In the genomic region with DNA sequence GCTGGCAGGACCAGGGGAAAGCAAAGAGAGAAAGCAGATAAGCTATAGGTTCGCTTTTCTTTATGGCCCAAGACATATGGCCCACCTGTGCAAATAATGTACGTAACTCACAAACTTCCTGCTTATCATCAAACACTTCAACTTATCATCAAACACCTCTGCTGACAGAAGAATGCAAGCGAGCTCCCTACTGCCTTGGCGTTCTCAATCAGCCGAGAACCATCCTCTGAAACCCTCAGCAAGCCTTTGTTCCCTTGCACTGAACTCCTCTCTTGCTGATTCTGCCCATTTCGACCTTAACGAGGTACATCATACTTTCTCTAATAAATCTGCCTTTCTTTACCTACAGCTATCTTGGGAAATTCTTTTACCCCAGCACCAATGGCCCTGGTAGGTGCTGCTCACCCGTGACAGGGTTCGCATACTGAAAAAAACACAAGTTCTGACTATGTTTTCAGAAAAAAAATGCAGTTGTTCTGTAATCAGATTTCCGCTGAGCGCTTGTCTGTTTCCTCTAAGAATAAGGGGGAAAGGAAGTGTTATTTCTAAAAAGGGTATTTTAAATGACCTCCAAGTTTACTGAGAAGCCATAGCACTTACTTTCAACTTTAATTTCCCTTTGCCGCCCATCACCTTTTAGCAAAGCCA, we compare ENCODE assay signal across 11 cellular contexts. TPM values are rescaled to one million over a fixed set of nuclear protein-coding genes. Genes with fewer than 3 reads are reported as not detected.
DNase-seq lines count a peak whose midpoint lies in the region; ATAC-seq and TF ChIP-seq lines count a peak whose summit lies in the region.
"Had no signal": no experiment of that assay in that cellular context is flagged by ENCODE, and none has a peak within 500 bp of the region (broad histone marks: within the 10 kb centered on the region; RNA-seq: fewer than 3 reads in every experiment).

No MANE protein-coding gene starts in this region.

- H3K36me3 ChIP-seq in Peyer's patch (peaks cover 0 to 12% (median 0%) of the 10 kb centered on the region in 3 donors), BE2C (no peaks in the 10 kb centered on the region)
- H3K36me3 ChIP-seq in effector memory CD4-positive, alpha-beta T cell (ENCODE audit: control insufficient read depth, insufficient read depth, low read length): no peaks in the 10 kb centered on the region

- peak overlapping the region; percentile 77 to 93 (median 81) for H3K4me3 Mint-ChIP-seq in naive thymus-derived CD8-positive, alpha-beta T cell
- H3K4me3 Mint-ChIP-seq: brain, WTC11 had no signal

- POLR2A ChIA-PET in naive thymus-derived CD8-positive, alpha-beta T cell (lab: Charles Lee): interaction anchor here (1.0 to 17.1 kb wide), 16 partner anchors 9 to 176 kb away, joined by 3 to 497 read pairs (median 13); a partner anchor contains a TSS

- DNase-seq in GDM1 (lab: John Stamatoyannopoulos, UW): peak; percentile 64
- DNase-seq in Peyer's patch: peak in 2 of 3 donors; percentile 21 to 44
- no peak for DNase-seq in effector memory CD4-positive, alpha-beta T cell
- DNase-seq in naive thymus-derived CD8-positive, alpha-beta T cell: peak in 5 of 10 donors; percentile 16 to 67 (median 50)
- no peak for DNase-seq in NCI-H1930 (lab: John Stamatoyannopoulos, UW)
- no peak for DNase-seq in BE2C
- DNase-seq in NCI-H526 (lab: John Stamatoyannopoulos, UW): no peak
- DNase-seq: DMS79 had no signal

- H3K27ac ChIP-seq in Peyer's patch: peak overlapping the region; percentile 15 to 73 (median 43)
- H3K27ac ChIP-seq in effector memory CD4-positive, alpha-beta T cell (ENCODE audit: insufficient read depth, low read length, poor library complexity, severe bottlenecking): peak overlapping the region; percentile 24

- peaks cover 0 to 16% (median 3%) of the 10 kb centered on the region in 9 donors for H3K9me3 Mint-ChIP-seq in naive thymus-derived CD8-positive, alpha-beta T cell

- peak overlapping the region; percentile 90 to 99 (median 94) for H3K27ac Mint-ChIP-seq in naive thymus-derived CD8-positive, alpha-beta T cell
- H3K27ac Mint-ChIP-seq: WTC11 had no signal

- no peaks in the 10 kb centered on the region for H3K27me3 Mint-ChIP-seq in naive thymus-derived CD8-positive, alpha-beta T cell

- peak; percentile 35 to 42 for ATAC-seq in naive thymus-derived CD8-positive, alpha-beta T cell
- no peak for ATAC-seq in HG03135 (IDR thresholded peaks at IDR 0.05; ENCODE audit: unreplicated experiment)
- ATAC-seq: WTC11 had no signal

- no peak for TF ChIP-seq POLR2A in Peyer's patch (IDR thresholded peaks at IDR 0.05)

- no peaks in the 10 kb centered on the region for H3K27me3 ChIP-seq in Peyer's patch
- no peaks in the 10 kb centered on the region for H3K27me3 ChIP-seq in effector memory CD4-positive, alpha-beta T cell (replicated peaks; ENCODE audit: control insufficient read depth, insufficient read depth, low read length, poor library complexity, severe bottlenecking)
- H3K27me3 ChIP-seq in BE2C: no peaks in the 10 kb centered on the region

- H3K4me1 Mint-ChIP-seq in naive thymus-derived CD8-positive, alpha-beta T cell: peaks cover 33 to 63% (median 52%) of the 10 kb centered on the region in 4 donors

- H3K9me3 ChIP-seq in Peyer's patch: no peaks in the 10 kb centered on the region
- no peaks in the 10 kb centered on the region for H3K9me3 ChIP-seq in effector memory CD4-positive, alpha-beta T cell (ENCODE audit: control insufficient read depth, low read length)
- no peaks in the 10 kb centered on the region; the same call in 1 of the 2 replicates for H3K9me3 ChIP-seq in BE2C

- H3K4me1 ChIP-seq in Peyer's patch: peaks cover 0 to 8% (median under 1%) of the 10 kb centered on the region in 4 donors
- peaks cover 20% of the 10 kb centered on the region for H3K4me1 ChIP-seq in effector memory CD4-positive, alpha-beta T cell (ENCODE audit: control insufficient read depth, insufficient read depth, low read length, poor library complexity, severe bottlenecking)
- H3K4me1 ChIP-seq in BE2C: no peaks in the 10 kb centered on the region

- TF ChIP-seq CTCF in Peyer's patch (IDR thresholded peaks at IDR 0.05) (no peak), BE2C (IDR thresholded peaks at IDR 0.05; ENCODE audit: low read depth, low read length) (no peak)

- peak overlapping the region in 1 of 4 donors; percentile 19 for H3K4me3 ChIP-seq in Peyer's patch
- no peak overlapping the region for H3K4me3 ChIP-seq in effector memory CD4-positive, alpha-beta T cell (ENCODE audit: insufficient read depth, low read depth, low read length, poor library complexity, severe bottlenecking)
- H3K4me3 ChIP-seq in BE2C (ENCODE audit: low read depth, low read length): no peak overlapping the region

- H3K36me3 Mint-ChIP-seq in naive thymus-derived CD8-positive, alpha-beta T cell: peaks cover 4 to 13% (median 9%) of the 10 kb centered on the region in 3 donors
- H3K36me3 Mint-ChIP-seq: WTC11 had no signal

RNA-seq across cellular contexts. Expression of a gene that starts 28.3 kb away (rescaled TPM):
- 100 to 1,000 TPM; 170 to 462 (median 219) TPM for total RNA-seq in Peyer's patch
- total RNA-seq in naive thymus-derived CD8-positive, alpha-beta T cell: 100 to 1,000 TPM; 125 to 134 TPM
- 100 to 1,000 TPM; 128 to 152 (median 141) TPM for polyA plus RNA-seq in naive thymus-derived CD8-positive, alpha-beta T cell
- polyA plus RNA-seq in BE2C (2012; ENCODE audit: insufficient read depth, insufficient read length, low read depth): 58.5 TPM

RNA-seq across cellular contexts. Expression of a gene that starts 39.9 kb away (rescaled TPM):
- total RNA-seq in Peyer's patch: 10 to 100 TPM in 1 of 4 donors, 1 to 10 TPM in 3; 2.9 to 13.2 (median 4.0) TPM
- total RNA-seq in naive thymus-derived CD8-positive, alpha-beta T cell: 10 to 100 TPM; 56.6 to 57.1 TPM
- 10 to 100 TPM; 29.9 to 37.2 (median 35.0) TPM for polyA plus RNA-seq in naive thymus-derived CD8-positive, alpha-beta T cell
- polyA plus RNA-seq in BE2C (2012; ENCODE audit: insufficient read depth, insufficient read length, low read depth): 0.86 TPM

RNA-seq across cellular contexts. Expression of a gene that starts 56.7 kb away (rescaled TPM):
- 10 to 100 TPM; 22.1 to 60.8 (median 29.3) TPM for total RNA-seq in Peyer's patch
- total RNA-seq in naive thymus-derived CD8-positive, alpha-beta T cell: 10 to 100 TPM; 21.0 to 21.4 TPM
- polyA plus RNA-seq in naive thymus-derived CD8-positive, alpha-beta T cell: 10 to 100 TPM; 37.9 to 48.1 (median 39.0) TPM
- 19.9 TPM for polyA plus RNA-seq in BE2C (2012; ENCODE audit: insufficient read depth, insufficient read length, low read depth)

Comparison
In these comparisons a context has a peak if more than half of its experiments do, and no peak if none do; other contexts are left out.
1. DNase-seq: peak in GDM1 (single experiment) and Peyer's patch (2 of 3); none in effector memory CD4-positive, alpha-beta T cell (0 of 3), NCI-H1930 (0 of 2), BE2C (single experiment) and NCI-H526 (0 of 2).
2. RNA of a gene that starts 39.9 kb away (total RNA-seq): 56.6 to 57.1 TPM in naive thymus-derived CD8-positive, alpha-beta T cell; 2.9 to 13.2 TPM in Peyer's patch; every median in the first group is over 4 times any median in the second.